ENCODE assay signal across 27 cellular contexts in the genomic region with DNA sequence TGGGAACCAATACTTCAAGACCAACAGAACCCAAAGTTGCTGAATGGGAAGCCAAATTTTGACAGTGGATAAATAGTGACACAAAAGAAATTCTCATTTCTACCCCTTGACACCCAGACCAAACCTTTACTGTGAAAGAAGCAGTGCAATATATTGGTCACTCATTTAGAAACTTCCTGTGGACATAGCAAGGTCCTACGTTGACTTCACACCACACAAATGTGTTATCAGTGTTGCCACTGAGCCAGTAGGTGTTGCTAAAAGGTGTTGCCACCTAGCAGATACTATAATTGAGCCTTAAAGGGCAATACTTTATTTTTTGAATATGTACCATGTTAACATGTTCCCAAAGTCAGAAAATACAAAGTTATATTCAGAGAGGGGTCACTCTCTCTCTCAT.
"Had no signal": no experiment of that assay in that cellular context is flagged by ENCODE, and none has a peak within 500 bp of the region (broad histone marks: within the 10 kb centered on the region; RNA-seq: fewer than 3 reads in every experiment).

No MANE protein-coding gene starts in this region.

- H3K4me1 Mint-ChIP-seq: nephron progenitor cell; neural progenitor cell; stimulated activated effector memory CD8-positive, alpha-beta T cell treated with anti-CD3 and anti-CD28 coated beads, Interleukin-12 subunit alpha, Interleukin-12 subunit beta, amount 100 ng/mL, for 72 hours had no signal

- H3K27ac ChIP-seq: heart left ventricle, left ventricle myocardium inferior, neural progenitor cell, ovary, prostate gland, skin epidermis, spleen, suprapubic skin, thoracic aorta, tibial artery, upper lobe of right lung had no signal

- H3K9ac ChIP-seq: neural progenitor cell had no signal

- H3K36me3 ChIP-seq: heart left ventricle, left ventricle myocardium inferior, neural progenitor cell, ovary, prostate gland, spleen, suprapubic skin, thoracic aorta, tibial artery, upper lobe of right lung had no signal

- H3K27me3 Mint-ChIP-seq: naive thymus-derived CD4-positive, alpha-beta T cell; stimulated activated naive CD8-positive, alpha-beta T cell treated with anti-CD3 and anti-CD28 coated beads, Interleukin-15, Interleukin-2, amounts not matched to agents 100 ng/mL and 50 ng/mL, for 24 hours had no signal

- H3K4me3 Mint-ChIP-seq: naive thymus-derived CD4-positive, alpha-beta T cell; nephron progenitor cell; neural progenitor cell; stimulated activated effector memory CD8-positive, alpha-beta T cell treated with anti-CD3 and anti-CD28 coated beads, Interleukin-12 subunit alpha, Interleukin-12 subunit beta, amount 100 ng/mL, for 72 hours; stimulated activated naive CD8-positive, alpha-beta T cell treated with anti-CD3 and anti-CD28 coated beads, Interleukin-15, Interleukin-2, amounts not matched to agents 100 ng/mL and 50 ng/mL, for 24 hours had no signal

- H3K36me3 Mint-ChIP-seq: naive thymus-derived CD4-positive, alpha-beta T cell; neural progenitor cell; stimulated activated effector memory CD8-positive, alpha-beta T cell treated with anti-CD3 and anti-CD28 coated beads, Interleukin-12 subunit alpha, Interleukin-12 subunit beta, amount 100 ng/mL, for 72 hours had no signal

- DNase-seq: heart left ventricle; hypothalamus; islet precursor cell; left ventricle myocardium inferior; midbrain; mucosa of descending colon; naive thymus-derived CD4-positive, alpha-beta T cell; nephron progenitor cell; ovary; posterior cingulate gyrus; retina; right cardiac atrium; spleen; stimulated activated CD4-positive, alpha-beta T cell treated with anti-CD3 and anti-CD28 coated beads, Interleukin-4, amount 100 ng/mL, for 24 hours; stimulated activated naive CD4-positive, alpha-beta T cell; tibial artery; trophoblast cell; upper lobe of right lung had no signal

- H3K4me1 ChIP-seq: left ventricle myocardium inferior, neural progenitor cell, prostate gland, spleen, suprapubic skin, upper lobe of right lung had no signal

- H3K4me2 ChIP-seq: neural progenitor cell had no signal

- H3K9me3 Mint-ChIP-seq: nephron progenitor cell, neural progenitor cell had no signal

- ATAC-seq: heart left ventricle; mucosa of descending colon; naive thymus-derived CD4-positive, alpha-beta T cell; right cardiac atrium; sciatic nerve; stimulated activated effector memory CD8-positive, alpha-beta T cell treated with anti-CD3 and anti-CD28 coated beads, Interleukin-12 subunit alpha, Interleukin-12 subunit beta, amount 100 ng/mL, for 72 hours; upper lobe of right lung had no signal

- H3K4me3 ChIP-seq: heart left ventricle, left ventricle myocardium inferior, lung, mucosa of descending colon, neural progenitor cell, ovary, prostate gland, skin epidermis, spleen, suprapubic skin, thoracic aorta, tibial artery, upper lobe of right lung had no signal

- H2AFZ ChIP-seq: neural progenitor cell had no signal

- H3K9me3 ChIP-seq: heart left ventricle, left ventricle myocardium inferior, ovary, prostate gland, spleen, suprapubic skin, thoracic aorta, tibial artery, upper lobe of right lung had no signal

- H3K27ac Mint-ChIP-seq: naive thymus-derived CD4-positive, alpha-beta T cell; nephron progenitor cell; neural progenitor cell; stimulated activated effector memory CD8-positive, alpha-beta T cell treated with anti-CD3 and anti-CD28 coated beads, Interleukin-12 subunit alpha, Interleukin-12 subunit beta, amount 100 ng/mL, for 72 hours; stimulated activated naive CD8-positive, alpha-beta T cell treated with anti-CD3 and anti-CD28 coated beads, Interleukin-15, Interleukin-2, amounts not matched to agents 100 ng/mL and 50 ng/mL, for 24 hours had no signal

- H3K27me3 ChIP-seq: heart left ventricle, neural progenitor cell, ovary, spleen, suprapubic skin, tibial artery, upper lobe of right lung had no signal
